In the genomic region with DNA sequence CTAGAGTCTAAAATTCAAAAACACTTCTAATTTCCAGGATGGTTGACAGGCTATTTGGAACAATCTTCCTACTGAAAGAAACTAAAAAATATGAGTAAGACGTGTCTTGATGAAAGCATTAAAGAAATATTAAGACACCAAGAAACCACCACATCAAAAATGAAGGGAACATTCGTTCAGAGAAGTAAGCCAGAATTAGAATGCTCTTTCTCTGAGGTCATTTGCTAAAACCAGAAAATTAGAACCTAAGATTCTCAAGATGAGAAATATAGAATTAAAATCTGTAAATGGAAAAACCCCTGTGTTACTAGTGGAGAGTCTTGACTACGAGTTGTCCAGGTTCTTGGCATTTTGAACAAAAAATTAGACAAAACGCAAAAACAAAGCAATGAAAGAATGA, we compare ENCODE assay signal across 7 cellular contexts.
"Had no signal": no experiment of that assay in that cellular context is flagged by ENCODE, and none has a peak within 500 bp of the region (broad histone marks: within the 10 kb centered on the region; RNA-seq: fewer than 3 reads in every experiment).

No MANE protein-coding gene starts in this region.

- DNase-seq: GDM1, GF-D8 had no signal

- FAIRE-seq: G401.6, GM12891, GM12892, GM18507, GM19239 had no signal
